Comparison of ENCODE assay signal across 8 cellular contexts in the genomic region with DNA sequence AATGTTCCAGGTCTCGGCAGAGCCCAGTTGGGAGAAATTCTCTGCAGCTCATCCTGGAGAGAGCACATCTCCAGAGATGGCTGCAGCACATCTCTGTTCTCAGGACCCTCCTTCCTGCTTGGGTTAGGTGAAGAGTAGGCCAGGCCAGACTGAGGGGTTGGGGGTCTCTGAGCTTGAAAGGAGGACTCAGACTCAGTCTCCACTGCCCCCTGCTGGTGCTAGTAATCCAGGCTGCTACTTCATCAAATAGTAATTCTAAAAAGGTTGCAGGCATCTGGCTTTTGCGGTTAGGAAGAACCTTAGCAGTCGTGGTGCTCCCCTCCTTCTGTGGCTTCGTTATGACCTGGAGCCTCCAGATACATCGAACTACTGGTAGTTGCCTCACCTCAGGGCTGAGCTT. TPM values are rescaled to one million over a fixed set of nuclear protein-coding genes. Genes with fewer than 3 reads are reported as not detected.
A peak's percentile ranks its signal among the peaks of the same experiment; 100 is the strongest.
DNase-seq lines count a peak whose midpoint lies in the region; ATAC-seq and TF ChIP-seq lines count a peak whose summit lies in the region.

No MANE protein-coding gene starts in this region.

- peaks cover 0 to 33% (median 22%) of the 10 kb centered on the region in 9 donors for H3K4me1 ChIP-seq in heart right ventricle

- H3K27ac Mint-ChIP-seq in T-helper 17 cell: no peak overlapping the region

- peaks cover 6% of the 10 kb centered on the region for H3K4me1 Mint-ChIP-seq in T-helper 17 cell

- WGBS in heart right ventricle, 2 donors: 53 to 61% methylated on average over 5 of the region's 5 CpGs

- H3K9me3 ChIP-seq in heart right ventricle: no peaks in the 10 kb centered on the region
- H3K9me3 ChIP-seq in T-helper 17 cell (ENCODE audit: control insufficient read depth, low read length, poor library complexity, severe bottlenecking): no peaks in the 10 kb centered on the region

- peaks cover 23% of the 10 kb centered on the region for H3K27me3 Mint-ChIP-seq in T-helper 17 cell

- DNase-seq in heart right ventricle (no peak), left ventricle myocardium superior (no peak), RPMI7951 (ENCODE audit: low read depth) (peak; percentile 10), foreskin fibroblast (peak in 1 of 2 donors; percentile 67), NCI-H748 treated with DMSO at 0.1 percent for 48 hours (lab: John Stamatoyannopoulos, UW) (no peak), T-helper 17 cell (no peak)
- DNase-seq in stimulated activated CD4-positive, alpha-beta T cell treated with anti-CD3 and anti-CD28 coated beads, Interleukin-2, amount 100 ng/mL, for 24 hours: peak; percentile 30 to 55

- ATAC-seq in heart right ventricle (no peak), left ventricle myocardium superior (no peak), HG02678 (IDR thresholded peaks at IDR 0.05; ENCODE audit: unreplicated experiment) (no peak), T-helper 17 cell (no peak)

- TF ChIP-seq CTCF in heart right ventricle (IDR thresholded peaks at IDR 0.05) (peak in 8 of 9 donors; percentile 39 to 70 (median 61)), foreskin fibroblast (IDR thresholded peaks at IDR 0.05; ENCODE audit: low read depth, low read length) (peak; percentile 71)

- no peak overlapping the region for H3K4me3 Mint-ChIP-seq in T-helper 17 cell

- peaks cover 0 to 19% (median 0%) of the 10 kb centered on the region in 9 donors for H3K36me3 ChIP-seq in heart right ventricle

- H3K4me3 ChIP-seq in heart right ventricle: no peak overlapping the region
- H3K4me3 ChIP-seq in foreskin fibroblast (ENCODE audit: low read depth in 1 of 2, low read length in 2 of 2): no peak overlapping the region

- no peak overlapping the region for H3K27ac ChIP-seq in heart right ventricle

- H3K27me3 ChIP-seq in heart right ventricle: no peaks in the 10 kb centered on the region

- intact Hi-C loops in heart right ventricle (cut with DNase I) (loop anchor here in 7 of 10 donors (2.0 to 10.0 kb wide), 7 partner anchors 53 to 196 kb away; no protein-coding TSS in a partner anchor), left ventricle myocardium superior (cut with micrococcal nuclease) (loop anchor here (5.0 kb wide), 1 partner anchor 83 kb away; no protein-coding TSS in a partner anchor)

- no peaks in the 10 kb centered on the region for H3K36me3 Mint-ChIP-seq in T-helper 17 cell (ENCODE audit: low read depth)

RNA-seq across cellular contexts. Expression of a gene that starts 9.7 kb away (rescaled TPM):
- total RNA-seq in heart right ventricle (10 to 100 TPM; 11.6 to 28.2 (median 20.2) TPM), left ventricle myocardium superior (22.3 TPM), T-helper 17 cell (under 1 TPM; 0.37 to 0.72 TPM)
- polyA plus RNA-seq in heart right ventricle: 1 to 10 TPM; 2.4 to 3.7 TPM
- under 0.01 and 0.10 TPM in 2 replicates for total RNA-seq in RPMI7951 (2014; rRNA removed; shearing (Covaris generic))

Comparison
In these comparisons a context has a peak if more than half of its experiments do, and no peak if none do; other contexts are left out.
1. DNase-seq: peak in RPMI7951 (single experiment) and stimulated activated CD4-positive, alpha-beta T cell treated with anti-CD3 and anti-CD28 coated beads, Interleukin-2, amount 100 ng/mL, for 24 hours (2 of 2); none in heart right ventricle (0 of 2), left ventricle myocardium superior (single experiment), NCI-H748 treated with DMSO at 0.1 percent for 48 hours (single experiment) and T-helper 17 cell (0 of 3).
2. RNA of a gene that starts 9.7 kb away (total RNA-seq): 22.3 TPM in left ventricle myocardium superior (single experiment) and 11.6 to 28.2 TPM in heart right ventricle; 0.37 to 0.72 TPM in T-helper 17 cell and under 0.01 to 0.10 TPM in RPMI7951; every median in the first group is over 4 times any median in the second.